18 cellular contexts compared by ENCODE assay signal in genomic region chr17:3556239-3556904, GRCh38. TPM values are rescaled to one million over a fixed set of nuclear protein-coding genes. Genes with fewer than 3 reads are reported as not detected.
DNase-seq lines count a peak whose midpoint lies in the region; ATAC-seq, FAIRE-seq and TF ChIP-seq lines count a peak whose summit lies in the region.
"Had no signal": no experiment of that assay in that cellular context is flagged by ENCODE, and none has a peak within 500 bp of the region (broad histone marks: within the 10 kb centered on the region; RNA-seq: fewer than 3 reads in every experiment).

No MANE protein-coding gene starts in this region.

- no peak for TF ChIP-seq CTCF in PC-3 (conservative IDR thresholded peaks at IDR 0.05; ENCODE audit: low read depth, low read length)
- no peak for TF ChIP-seq CTCF in kidney (IDR thresholded peaks at IDR 0.05; ENCODE audit: borderline replicate concordance, extremely low read depth, insufficient read depth)
- TF ChIP-seq CTCF in suprapubic skin (IDR thresholded peaks at IDR 0.05) = no peak
- TF ChIP-seq CTCF in GM13977 (IDR thresholded peaks at IDR 0.05; ENCODE audit: extremely low read depth, insufficient read depth, missing control alignments) = no peak

- H3K4me2 ChIP-seq in PC-3 (ENCODE audit: low read length) = 0 out of 2 replicates have a peak overlapping the region, but pooled peaks have one; percentile 47

- no peak overlapping the region for H2AFZ ChIP-seq in PC-3 (ENCODE audit: low read length)

- WGBS in suprapubic skin = 91% methylated on average over 14 of the region's 18 CpGs

- H3K9me3 ChIP-seq in PC-3 (ENCODE audit: low read length) = no peaks in the 10 kb centered on the region
- no peaks in the 10 kb centered on the region for H3K9me3 ChIP-seq in kidney (ENCODE audit: control insufficient read depth in 1 of 2, low read length in 2 of 2)
- no peaks in the 10 kb centered on the region for H3K9me3 ChIP-seq in suprapubic skin

- H3K4me1 ChIP-seq in PC-3 (ENCODE audit: insufficient read depth, low read length) = peaks cover 34% of the 10 kb centered on the region
- no peaks in the 10 kb centered on the region for H3K4me1 ChIP-seq in kidney (ENCODE audit: control insufficient read depth in 1 of 2, insufficient read depth in 1 of 2, low read depth in 1 of 2, low read length in 2 of 2)
- peaks cover 32% of the 10 kb centered on the region for H3K4me1 ChIP-seq in suprapubic skin

- no peaks in the 10 kb centered on the region for H3F3A ChIP-seq in PC-3 (ENCODE audit: low read length, unreplicated experiment)

- H3K9me2 ChIP-seq in PC-3 (replicated peaks; ENCODE audit: low read length) = no peaks in the 10 kb centered on the region

- POLR2A ChIA-PET in PC-3 (lab: Charles Lee; ENCODE audit: unreplicated experiment) (no interaction called here), HEK293T (lab: Yijun Ruan, JAX) (no interaction called here)

- in situ Hi-C loops in GM13977 (cut with MboI; ENCODE audit: low pct_unique_long_range_greater_than_20kb, low sequenced_read_pairs, unreplicated experiment) = no loop called here

- H3K27ac ChIP-seq in PC-3 (ENCODE audit: low read length) (peak overlapping the region; percentile 99), kidney (ENCODE audit: low read depth in 2 of 2, low read length in 2 of 2) (no peak overlapping the region), suprapubic skin (peak overlapping the region; percentile 87)
- H3K27ac ChIP-seq: HL-60 had no signal

- intact Hi-C loops in Right ventricle myocardium superior (cut with DNase I) = no loop called here
- intact Hi-C loops in left cardiac atrium (cut with DNase I) = no loop called here
- intact Hi-C loops in PC-3 (cut with micrococcal nuclease) = no loop called here
- intact Hi-C loops in kidney (cut with DNase I) = no loop called here

- H3K27me3 ChIP-seq in PC-3 (ENCODE audit: low read length) (no peaks in the 10 kb centered on the region), suprapubic skin (peaks cover 5% of the 10 kb centered on the region)

- no peak for TF ChIP-seq EP300 in suprapubic skin (IDR thresholded peaks at IDR 0.05)

- H3K4me3 ChIP-seq in PC-3 (ENCODE audit: low read length) = no peak overlapping the region
- H3K4me3 ChIP-seq in kidney (ENCODE audit: low read length in 2 of 2) = no peak overlapping the region
- peak overlapping the region; percentile 36 for H3K4me3 ChIP-seq in suprapubic skin

- H3K36me3 ChIP-seq in PC-3 (ENCODE audit: low read depth, low read length) (no peaks in the 10 kb centered on the region), kidney (ENCODE audit: control insufficient read depth in 1 of 2, insufficient read depth in 2 of 2, low read length in 2 of 2) (no peaks in the 10 kb centered on the region), suprapubic skin (no peaks in the 10 kb centered on the region)

- H3K79me2 ChIP-seq in PC-3 (ENCODE audit: low read length) = no peaks in the 10 kb centered on the region

- DNase-seq in Right ventricle myocardium superior (peak; percentile 27), left cardiac atrium (no peak), PC-3 (no peak), kidney (peak; percentile 51), suprapubic skin (ENCODE audit: low spot score in 2 of 2) (no peak), HEK293T (ENCODE audit: extremely low spot score) (no peak), GM13977 (ENCODE audit: low spot score) (no peak)
- DNase-seq: CD4-positive, CD25-positive, alpha-beta regulatory T cell; DMS79; KBM-7; NCI-H1105; NCI-H187 treated with DMSO at 0.1 percent for 48 hours; NCI-H446; SHP77 had no signal

- BruUV-seq in PC-3 (replicated peaks; lab: Mats Ljungman, UMichigan) = no TSS peak

- H4K20me1 ChIP-seq in PC-3 (ENCODE audit: low read length) = no peaks in the 10 kb centered on the region

- FAIRE-seq in kidney (lab: Jason Lieb, UNC) = no peak
- FAIRE-seq: A204.1, G401.6 had no signal

- CTCF ChIA-PET in PC-3 (lab: Charles Lee) (interaction anchor here (0.9 kb wide), 1 partner anchor 22 kb away, joined by 3 read pairs; no protein-coding TSS in a partner anchor), HEK293T (lab: Yijun Ruan, JAX) (interaction anchor here (0.7 kb wide), 1 partner anchor 20 kb away, joined by 4 read pairs; no protein-coding TSS in a partner anchor)

- no peak for TF ChIP-seq POLR2A in suprapubic skin (IDR thresholded peaks at IDR 0.05)

- no peak for ATAC-seq in Right ventricle myocardium superior (ENCODE audit: poor library complexity)
- ATAC-seq in left cardiac atrium = no peak
- ATAC-seq in PC-3 = no peak
- ATAC-seq in GM18870 (IDR thresholded peaks at IDR 0.05; ENCODE audit: unreplicated experiment) = no peak

- H3K9ac ChIP-seq in PC-3 (ENCODE audit: low read length) = peak overlapping the region; percentile 93
- H3K9ac ChIP-seq in kidney (ENCODE audit: low read length in 2 of 2) = no peak overlapping the region

TF ChIP-seq in HEK293T, 16 proteins besides CTCF, POLR2A, EP300 and RAD21:
- TF ChIP-seq PKNOX1 (IDR thresholded peaks at IDR 0.05) (no peak), L3MBTL2 (conservative IDR thresholded peaks at IDR 0.05) (no peak), SP1 (IDR thresholded peaks at IDR 0.05) (no peak)

RNA-seq across cellular contexts. Expression of gene TRPV3, which starts 1.2 kb away (rescaled TPM):
- total RNA-seq in Right ventricle myocardium superior = 1.0 TPM
- 1 to 10 TPM; 1.2 to 2.1 TPM for total RNA-seq in left cardiac atrium
- 3.6 and 4.8 TPM in 2 replicates for total RNA-seq in PC-3 (2014; rRNA removed)
- 1.2 TPM for total RNA-seq in kidney
- polyA plus RNA-seq in kidney (ENCODE audit: insufficient read depth, low read depth, low replicate concordance) = 0.13 TPM
- total RNA-seq in suprapubic skin = 10 to 100 TPM; 25.6 to 45.4 (median 34.4) TPM

RNA-seq across cellular contexts. Expression of gene TRPV1, which starts 52.8 kb away (rescaled TPM):
- total RNA-seq in Right ventricle myocardium superior (4.0 TPM), left cardiac atrium (1 to 10 TPM; 3.3 to 3.4 TPM), PC-3 (2014; rRNA removed) (4.1 and 4.7 TPM in 2 replicates), kidney (4.2 TPM), suprapubic skin (10 to 100 TPM in 2 of 4 donors, 1 to 10 TPM in 2; 3.2 to 15.8 (median 7.1) TPM)
- polyA plus RNA-seq in kidney (ENCODE audit: insufficient read depth, low read depth, low replicate concordance) = 4.7 TPM

Comparison
In these comparisons a context has a peak if more than half of its experiments do, and no peak if none do; other contexts are left out.
1. DNase-seq: peak in Right ventricle myocardium superior (single experiment) and kidney (single experiment); none in left cardiac atrium (single experiment), PC-3 (single experiment), suprapubic skin (0 of 2), HEK293T (single experiment) and GM13977 (single experiment).
2. H3K27ac ChIP-seq: peak in PC-3 (single experiment) and suprapubic skin (single experiment); none in kidney (0 of 2).